Comparison of ENCODE assay signal across 8 cellular contexts in the genomic region with DNA sequence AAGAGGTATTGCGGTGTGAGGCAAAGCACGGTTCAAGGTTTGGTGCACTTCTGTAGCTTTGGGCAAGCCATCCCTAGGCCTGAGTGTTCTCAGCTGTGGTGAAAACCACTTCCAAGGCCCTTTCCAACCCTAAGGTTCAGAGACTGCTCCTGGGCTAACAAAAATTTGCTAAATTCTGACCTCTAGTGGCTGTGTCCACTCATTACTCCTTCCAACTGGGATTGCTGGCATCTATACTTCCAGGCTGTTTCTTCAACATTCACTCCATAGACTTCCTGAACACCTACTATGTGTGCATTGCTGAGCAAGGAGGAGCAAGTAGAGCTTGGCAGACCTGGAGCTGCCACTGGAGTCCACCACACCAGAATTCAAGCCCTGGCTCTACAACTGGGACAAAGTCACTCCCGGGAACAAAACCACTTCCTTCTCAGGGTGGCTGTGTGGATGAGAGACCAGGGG. TPM values are rescaled to one million over a fixed set of nuclear protein-coding genes. Genes with fewer than 3 reads are reported as not detected.
DNase-seq lines count a peak whose midpoint lies in the region; ATAC-seq, FAIRE-seq and TF ChIP-seq lines count a peak whose summit lies in the region.

No MANE protein-coding gene starts in this region.

- peak overlapping the region; percentile 47 for H3K27ac ChIP-seq in left ventricle myocardium inferior (replicated peaks)

- no peak overlapping the region for H3K4me3 ChIP-seq in left ventricle myocardium inferior

- ATAC-seq in sciatic nerve (peak; percentile 73), HG03342 (IDR thresholded peaks at IDR 0.05; ENCODE audit: unreplicated experiment) (no peak)

- intact Hi-C loops in activated T-helper 2 cell treated with anti-CD3 and anti-CD28 coated beads, Interferon-gamma antibody, Interleukin-2, Interleukin-4, amounts not matched to agents 10 μg/mL and 5 μg/mL and 100 μg/mL, durations not matched to agents 14 hours and 24 hours and 36 hours (cut with micrococcal nuclease) = loop anchor here (5.0 kb wide), 1 partner anchor 143 kb away; no protein-coding TSS in a partner anchor
- intact Hi-C loops in left ventricle myocardium inferior (cut with micrococcal nuclease) = loop anchor here (10.0 kb wide), 2 partner anchors 80 to 240 kb away; partner anchors contain the start of genes SFR1 and SLK
- intact Hi-C loops in sciatic nerve (cut with DNase I) = loop anchor here (10.0 kb wide), 1 partner anchor 240 kb away; the partner anchor contains the start of gene SFR1

- H3K27ac Mint-ChIP-seq in activated T-helper 2 cell treated with anti-CD3 and anti-CD28 coated beads, Interferon-gamma antibody, Interleukin-2, Interleukin-4, amounts not matched to agents 10 μg/mL and 5 μg/mL and 100 μg/mL, durations not matched to agents 14 hours and 24 hours and 36 hours = peak overlapping the region; percentile 24

- TF ChIP-seq POLR2A in H54 (IDR thresholded peaks at IDR 0.05; ENCODE audit: low read depth, low read length) = no peak

- FAIRE-seq in D721Med (lab: Jason Lieb, UNC) (no peak), H54 (lab: Jason Lieb, UNC) (no peak)

- peaks cover 27% of the 10 kb centered on the region for H3K4me1 Mint-ChIP-seq in activated T-helper 2 cell treated with anti-CD3 and anti-CD28 coated beads, Interferon-gamma antibody, Interleukin-2, Interleukin-4, amounts not matched to agents 10 μg/mL and 5 μg/mL and 100 μg/mL, durations not matched to agents 14 hours and 24 hours and 36 hours (ENCODE audit: low read depth)

- peaks cover 51% of the 10 kb centered on the region for H3K36me3 ChIP-seq in left ventricle myocardium inferior

- DNase-seq in D721Med (ENCODE audit: insufficient read length, low spot score) = peak; percentile 57
- DNase-seq in H54 (ENCODE audit: insufficient read length, low spot score) = peak; percentile 48
- DNase-seq in NCI-H345 (lab: John Stamatoyannopoulos, UW) = peak; percentile 47
- no peak for DNase-seq in activated T-helper 2 cell treated with anti-CD3 and anti-CD28 coated beads, Interferon-gamma antibody, Interleukin-2, Interleukin-4, amounts not matched to agents 10 μg/mL and 5 μg/mL and 100 μg/mL, durations not matched to agents 14 hours and 24 hours and 36 hours (ENCODE audit: low spot score)
- DNase-seq in left ventricle myocardium inferior = no peak
- DNase-seq in sciatic nerve (ENCODE audit: low spot score) = no peak
- DNase-seq in activated gamma-delta T cell (lab: John Stamatoyannopoulos, UW) = no peak

- H3K4me1 ChIP-seq in left ventricle myocardium inferior = peaks cover 63% of the 10 kb centered on the region

- TF ChIP-seq CTCF in D721Med (IDR thresholded peaks at IDR 0.05; ENCODE audit: insufficient read depth, missing control alignments) (peak; percentile 89), left ventricle myocardium inferior (IDR thresholded peaks at IDR 0.05; ENCODE audit: borderline replicate concordance) (peak; percentile 81)

- H3K9me3 Mint-ChIP-seq in activated T-helper 2 cell treated with anti-CD3 and anti-CD28 coated beads, Interferon-gamma antibody, Interleukin-2, Interleukin-4, amounts not matched to agents 10 μg/mL and 5 μg/mL and 100 μg/mL, durations not matched to agents 14 hours and 24 hours and 36 hours = no peaks in the 10 kb centered on the region

- no peaks in the 10 kb centered on the region for H3K9me3 ChIP-seq in left ventricle myocardium inferior (replicated peaks)

- no peaks in the 10 kb centered on the region for H3K27me3 ChIP-seq in left ventricle myocardium inferior (ENCODE audit: low read depth)

- H3K36me3 Mint-ChIP-seq in activated T-helper 2 cell treated with anti-CD3 and anti-CD28 coated beads, Interferon-gamma antibody, Interleukin-2, Interleukin-4, amounts not matched to agents 10 μg/mL and 5 μg/mL and 100 μg/mL, durations not matched to agents 14 hours and 24 hours and 36 hours (ENCODE audit: low read depth) = peaks cover 68% of the 10 kb centered on the region

- H3K27me3 Mint-ChIP-seq in activated T-helper 2 cell treated with anti-CD3 and anti-CD28 coated beads, Interferon-gamma antibody, Interleukin-2, Interleukin-4, amounts not matched to agents 10 μg/mL and 5 μg/mL and 100 μg/mL, durations not matched to agents 14 hours and 24 hours and 36 hours (ENCODE audit: low read depth) = no peaks in the 10 kb centered on the region

- H3K4me3 Mint-ChIP-seq in activated T-helper 2 cell treated with anti-CD3 and anti-CD28 coated beads, Interferon-gamma antibody, Interleukin-2, Interleukin-4, amounts not matched to agents 10 μg/mL and 5 μg/mL and 100 μg/mL, durations not matched to agents 14 hours and 24 hours and 36 hours (ENCODE audit: low read depth) = no peak overlapping the region

RNA-seq across cellular contexts. Expression of gene SH3PXD2A, which starts 29.3 kb away (rescaled TPM):
- total RNA-seq in activated T-helper 2 cell treated with anti-CD3 and anti-CD28 coated beads, Interferon-gamma antibody, Interleukin-2, Interleukin-4, amounts not matched to agents 10 μg/mL and 5 μg/mL and 100 μg/mL, durations not matched to agents 14 hours and 24 hours and 36 hours = 8.3 and 8.6 TPM in 2 replicates
- total RNA-seq in left ventricle myocardium inferior = 34.4 TPM
- 166 TPM for total RNA-seq in sciatic nerve

RNA-seq across cellular contexts. Expression of gene STN1, which starts 33.3 kb away (rescaled TPM):
- 21.7 and 25.1 TPM in 2 replicates for total RNA-seq in activated T-helper 2 cell treated with anti-CD3 and anti-CD28 coated beads, Interferon-gamma antibody, Interleukin-2, Interleukin-4, amounts not matched to agents 10 μg/mL and 5 μg/mL and 100 μg/mL, durations not matched to agents 14 hours and 24 hours and 36 hours
- total RNA-seq in left ventricle myocardium inferior = 30.7 TPM
- 14.5 TPM for total RNA-seq in sciatic nerve

Comparison
In these comparisons a context has a peak if more than half of its experiments do, and no peak if none do; other contexts are left out.
1. DNase-seq: peak in D721Med (single experiment), H54 (single experiment) and NCI-H345 (single experiment); none in activated T-helper 2 cell treated with anti-CD3 and anti-CD28 coated beads, Interferon-gamma antibody, Interleukin-2, Interleukin-4, amounts not matched to agents 10 μg/mL and 5 μg/mL and 100 μg/mL, durations not matched to agents 14 hours and 24 hours and 36 hours (single experiment), left ventricle myocardium inferior (single experiment), sciatic nerve (single experiment) and activated gamma-delta T cell (single experiment).